Comparison of ENCODE assay signal across 28 cellular contexts in genomic region chr14:63666326-63666725, GRCh38. TPM values are rescaled to one million over a fixed set of nuclear protein-coding genes. Genes with fewer than 3 reads are reported as not detected.
"Had no signal": no experiment of that assay in that cellular context is flagged by ENCODE, and none has a peak within 500 bp of the region (broad histone marks: within the 10 kb centered on the region; RNA-seq: fewer than 3 reads in every experiment).

No MANE protein-coding gene starts in this region.

- DNase-seq: activated CD4-positive, alpha-beta memory T cell treated with anti-CD3 and anti-CD28 coated beads for 36 hours; activated CD4-positive, alpha-beta T cell treated with anti-CD3 and anti-CD28 coated beads for 48 hours; activated CD8-positive, alpha-beta memory T cell treated with anti-CD3 and anti-CD28 coated beads, Interleukin-2, amount 10 ng/mL, durations not matched to agents 7 days and 5 days; activated CD8-positive, alpha-beta memory T cell treated with anti-CD3 and anti-CD28 coated beads, Interleukin-2, amount 50 U/mL, for 4 hours; activated CD8-positive, alpha-beta T cell treated with anti-CD3 and anti-CD28 coated beads, Interleukin-2, amount 10 ng/mL, durations not matched to agents 7 days and 5 days; activated gamma-delta T cell; activated naive CD4-positive, alpha-beta T cell; activated naive CD4-positive, alpha-beta T cell treated with anti-CD3 and anti-CD28 coated beads, Interleukin-2, amount 10 ng/mL, durations not matched to agents 7 days and 5 days; activated naive CD8-positive, alpha-beta T cell treated with anti-CD3 and anti-CD28 coated beads, Interleukin-2, amount 10 ng/mL, durations not matched to agents 7 days and 5 days; activated T-cell treated with anti-CD3 and anti-CD28 coated beads for 4 hours; activated T-cell treated with anti-CD3 and anti-CD28 coated beads, Interleukin-2, amount 50 U/mL, for 24 hours; activated T-cell treated with anti-CD3 and anti-CD28 coated beads, Interleukin-2, amount 50 U/mL, for 72 hours; brain microvascular endothelial cell; cortex of kidney; dermis blood vessel endothelial cell; effector CD4-positive, alpha-beta T cell; effector memory CD8-positive, alpha-beta T cell; esophagus squamous epithelium; foreskin fibroblast; head of caudate nucleus; T-helper 2 cell had no signal

- H3K27ac Mint-ChIP-seq: activated CD4-positive, alpha-beta memory T cell treated with anti-CD3 and anti-CD28 coated beads for 36 hours; activated CD8-positive, alpha-beta memory T cell treated with anti-CD3 and anti-CD28 coated beads, Interleukin-2, amount 10 ng/mL, durations not matched to agents 7 days and 5 days; activated CD8-positive, alpha-beta T cell treated with anti-CD3 and anti-CD28 coated beads, Interleukin-2, amount 10 ng/mL, durations not matched to agents 7 days and 5 days; activated naive CD4-positive, alpha-beta T cell treated with anti-CD3 and anti-CD28 coated beads, Interleukin-2, amount 10 ng/mL, durations not matched to agents 7 days and 5 days; activated naive CD4-positive, alpha-beta T cell treated with anti-CD3 and anti-CD28 coated beads, Interleukin-2, amount 50 U/mL, for 72 hours; activated naive CD8-positive, alpha-beta T cell treated with anti-CD3 and anti-CD28 coated beads, Interleukin-2, amount 10 ng/mL, durations not matched to agents 7 days and 5 days; activated T-cell treated with anti-CD3 and anti-CD28 coated beads, Interleukin-2, amount 50 U/mL, for 24 hours; activated T-cell treated with anti-CD3 and anti-CD28 coated beads, Interleukin-2, amount 50 U/mL, for 72 hours; effector memory CD8-positive, alpha-beta T cell; WTC11 had no signal

- H3K27me3 ChIP-seq: ascending aorta, brain microvascular endothelial cell, esophagus squamous epithelium had no signal

- H3K4me3 ChIP-seq: ascending aorta, esophagus squamous epithelium had no signal

- H3K4me1 Mint-ChIP-seq: activated CD8-positive, alpha-beta memory T cell treated with anti-CD3 and anti-CD28 coated beads, Interleukin-2, amount 10 ng/mL, durations not matched to agents 7 days and 5 days; activated naive CD4-positive, alpha-beta T cell treated with anti-CD3 and anti-CD28 coated beads, Interleukin-2, amount 10 ng/mL, durations not matched to agents 7 days and 5 days; activated naive CD8-positive, alpha-beta T cell treated with anti-CD3 and anti-CD28 coated beads, Interleukin-2, amount 10 ng/mL, durations not matched to agents 7 days and 5 days; central memory CD8-positive, alpha-beta T cell; WTC11 had no signal

- H3K4me1 ChIP-seq: ascending aorta, esophagus squamous epithelium had no signal

- H3K36me3 ChIP-seq: ascending aorta, brain microvascular endothelial cell, esophagus squamous epithelium had no signal

- H3K4me3 Mint-ChIP-seq: activated CD4-positive, alpha-beta memory T cell treated with anti-CD3 and anti-CD28 coated beads for 36 hours; activated CD8-positive, alpha-beta memory T cell treated with anti-CD3 and anti-CD28 coated beads, Interleukin-2, amount 10 ng/mL, durations not matched to agents 7 days and 5 days; activated CD8-positive, alpha-beta T cell treated with anti-CD3 and anti-CD28 coated beads, Interleukin-2, amount 10 ng/mL, durations not matched to agents 7 days and 5 days; activated naive CD4-positive, alpha-beta T cell treated with anti-CD3 and anti-CD28 coated beads, Interleukin-2, amount 10 ng/mL, durations not matched to agents 7 days and 5 days; activated naive CD8-positive, alpha-beta T cell treated with anti-CD3 and anti-CD28 coated beads, Interleukin-2, amount 10 ng/mL, durations not matched to agents 7 days and 5 days; activated T-cell treated with anti-CD3 and anti-CD28 coated beads, Interleukin-2, amount 50 U/mL, for 24 hours; activated T-cell treated with anti-CD3 and anti-CD28 coated beads, Interleukin-2, amount 50 U/mL, for 72 hours; central memory CD8-positive, alpha-beta T cell; effector memory CD8-positive, alpha-beta T cell; WTC11 had no signal

- FAIRE-seq: bronchial epithelial cell, frontal cortex had no signal

- H3K27ac ChIP-seq: ascending aorta, brain microvascular endothelial cell, esophagus squamous epithelium, VCaP had no signal

- H3K36me3 Mint-ChIP-seq: activated CD4-positive, alpha-beta memory T cell treated with anti-CD3 and anti-CD28 coated beads for 36 hours; activated CD8-positive, alpha-beta memory T cell treated with anti-CD3 and anti-CD28 coated beads, Interleukin-2, amount 10 ng/mL, durations not matched to agents 7 days and 5 days; activated naive CD4-positive, alpha-beta T cell treated with anti-CD3 and anti-CD28 coated beads, Interleukin-2, amount 10 ng/mL, durations not matched to agents 7 days and 5 days; activated naive CD4-positive, alpha-beta T cell treated with anti-CD3 and anti-CD28 coated beads, Interleukin-2, amount 50 U/mL, for 72 hours; activated naive CD8-positive, alpha-beta T cell treated with anti-CD3 and anti-CD28 coated beads, Interleukin-2, amount 10 ng/mL, durations not matched to agents 7 days and 5 days; WTC11 had no signal

- H3K27me3 Mint-ChIP-seq: activated CD4-positive, alpha-beta memory T cell treated with anti-CD3 and anti-CD28 coated beads for 36 hours; activated CD8-positive, alpha-beta memory T cell treated with anti-CD3 and anti-CD28 coated beads, Interleukin-2, amount 10 ng/mL, durations not matched to agents 7 days and 5 days; activated naive CD4-positive, alpha-beta T cell treated with anti-CD3 and anti-CD28 coated beads, Interleukin-2, amount 10 ng/mL, durations not matched to agents 7 days and 5 days; activated naive CD8-positive, alpha-beta T cell treated with anti-CD3 and anti-CD28 coated beads, Interleukin-2, amount 10 ng/mL, durations not matched to agents 7 days and 5 days; activated T-cell treated with anti-CD3 and anti-CD28 coated beads, Interleukin-2, amount 50 U/mL, for 24 hours; central memory CD8-positive, alpha-beta T cell; effector memory CD8-positive, alpha-beta T cell had no signal

- H3K9me3 ChIP-seq: ascending aorta, esophagus squamous epithelium had no signal

- H3K9me3 Mint-ChIP-seq: activated CD4-positive, alpha-beta memory T cell treated with anti-CD3 and anti-CD28 coated beads for 36 hours; activated naive CD4-positive, alpha-beta T cell treated with anti-CD3 and anti-CD28 coated beads, Interleukin-2, amount 10 ng/mL, durations not matched to agents 7 days and 5 days; activated naive CD4-positive, alpha-beta T cell treated with anti-CD3 and anti-CD28 coated beads, Interleukin-2, amount 50 U/mL, for 72 hours; activated naive CD8-positive, alpha-beta T cell treated with anti-CD3 and anti-CD28 coated beads, Interleukin-2, amount 10 ng/mL, durations not matched to agents 7 days and 5 days; activated T-cell treated with anti-CD3 and anti-CD28 coated beads, Interleukin-2, amount 50 U/mL, for 24 hours; activated T-cell treated with anti-CD3 and anti-CD28 coated beads, Interleukin-2, amount 50 U/mL, for 72 hours; central memory CD8-positive, alpha-beta T cell; effector memory CD8-positive, alpha-beta T cell; WTC11 had no signal

RNA-seq across cellular contexts. Expression of gene WDR89, which starts 24.7 kb away (rescaled TPM):
- total RNA-seq: ascending aorta had no signal
